ENCODE assay signal across 32 cellular contexts in the genomic region with DNA sequence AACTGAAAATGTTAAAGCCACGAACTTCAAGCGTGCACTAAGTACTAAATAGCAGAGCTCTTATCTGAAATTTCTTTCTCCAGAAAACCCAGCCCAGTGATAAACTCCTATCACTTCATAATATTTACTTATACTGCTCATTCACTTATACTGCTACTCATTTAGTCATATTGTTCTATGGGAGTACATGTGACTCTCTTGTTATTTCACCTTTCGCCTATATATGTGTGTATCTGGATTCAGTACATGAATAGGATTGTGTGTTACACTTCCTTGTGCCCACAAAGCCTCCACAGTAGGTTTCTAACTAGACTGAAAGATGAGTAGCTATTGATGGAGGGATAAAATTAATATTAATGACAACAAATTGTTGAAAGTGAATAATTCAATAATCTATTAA.
"Had no signal": no experiment of that assay in that cellular context is flagged by ENCODE, and none has a peak within 500 bp of the region (broad histone marks: within the 10 kb centered on the region; RNA-seq: fewer than 3 reads in every experiment).

No MANE protein-coding gene starts in this region.

- H3K27ac ChIP-seq: body of pancreas, colonic mucosa, epithelial cell of prostate, esophagus squamous epithelium, gastroesophageal sphincter, WERI-Rb-1 had no signal

- FAIRE-seq: endometrium, endothelial cell of umbilical vein had no signal

- H3K27me3 Mint-ChIP-seq: activated CD8-positive, alpha-beta memory T cell treated with anti-CD3 and anti-CD28 coated beads, Interleukin-2, amount 10 ng/mL, durations not matched to agents 7 days and 5 days; activated naive CD4-positive, alpha-beta T cell treated with anti-CD3 and anti-CD28 coated beads, Interleukin-2, amount 10 ng/mL, durations not matched to agents 7 days and 5 days; activated naive CD8-positive, alpha-beta T cell treated with anti-CD3 and anti-CD28 coated beads, Interleukin-2, amount 10 ng/mL, durations not matched to agents 7 days and 5 days; T-helper 17 cell had no signal

- ATAC-seq: activated CD4-positive, CD25-positive, alpha-beta regulatory T cell treated with anti-CD3 and anti-CD28 coated beads, Interleukin-2, amount 50 U/mL, for 24 hours; activated CD8-positive, alpha-beta memory T cell treated with anti-CD3 and anti-CD28 coated beads, Interleukin-2, amount 10 ng/mL, durations not matched to agents 7 days and 5 days; activated CD8-positive, alpha-beta T cell treated with anti-CD3 and anti-CD28 coated beads, Interleukin-2, amount 10 ng/mL, durations not matched to agents 7 days and 5 days; activated naive CD4-positive, alpha-beta T cell treated with anti-CD3 and anti-CD28 coated beads, Interleukin-2, amount 50 U/mL, for 72 hours; body of pancreas; gastroesophageal sphincter; T-helper 17 cell had no signal

- H3K9me3 ChIP-seq: body of pancreas, colonic mucosa, esophagus squamous epithelium, gastroesophageal sphincter had no signal

- H3K4me3 Mint-ChIP-seq: activated B cell treated with CpG ODN at 0.5 μM for 24 hours; activated CD8-positive, alpha-beta memory T cell treated with anti-CD3 and anti-CD28 coated beads, Interleukin-2, amount 10 ng/mL, durations not matched to agents 7 days and 5 days; activated CD8-positive, alpha-beta T cell treated with anti-CD3 and anti-CD28 coated beads, Interleukin-2, amount 10 ng/mL, durations not matched to agents 7 days and 5 days; activated naive CD4-positive, alpha-beta T cell treated with anti-CD3 and anti-CD28 coated beads, Interleukin-2, amount 10 ng/mL, durations not matched to agents 7 days and 5 days; activated naive CD8-positive, alpha-beta T cell treated with anti-CD3 and anti-CD28 coated beads, Interleukin-2, amount 10 ng/mL, durations not matched to agents 7 days and 5 days; activated T-helper 1 cell treated with anti-CD3 and anti-CD28 coated beads, Interleukin-12 subunit alpha, Interleukin-12 subunit beta, Interleukin-2, Interleukin-4 antibody, amounts not matched to agents 30 ng/mL and 10 ng/mL and 1 ng/mL, durations not matched to agents 14 hours and 24 hours and 36 hours; T-helper 17 cell; T-helper 2 cell treated with Interferon-gamma antibody and Interleukin-4, amounts not matched to agents 5 μg/mL and 100 μg/mL, for 36 hours had no signal

- H3K4me1 Mint-ChIP-seq: activated B cell treated with CpG ODN at 0.5 μM for 24 hours; activated CD8-positive, alpha-beta memory T cell treated with anti-CD3 and anti-CD28 coated beads, Interleukin-2, amount 10 ng/mL, durations not matched to agents 7 days and 5 days; activated naive CD4-positive, alpha-beta T cell treated with anti-CD3 and anti-CD28 coated beads, Interleukin-2, amount 10 ng/mL, durations not matched to agents 7 days and 5 days; activated naive CD8-positive, alpha-beta T cell treated with anti-CD3 and anti-CD28 coated beads, Interleukin-2, amount 10 ng/mL, durations not matched to agents 7 days and 5 days; T-helper 17 cell had no signal

- H3K27me3 ChIP-seq: body of pancreas, colonic mucosa, esophagus squamous epithelium, gastroesophageal sphincter had no signal

- H3K4me3 ChIP-seq: body of pancreas, colonic mucosa, esophagus squamous epithelium, gastroesophageal sphincter had no signal

- H3K36me3 Mint-ChIP-seq: activated CD8-positive, alpha-beta memory T cell treated with anti-CD3 and anti-CD28 coated beads, Interleukin-2, amount 10 ng/mL, durations not matched to agents 7 days and 5 days; activated naive CD4-positive, alpha-beta T cell treated with anti-CD3 and anti-CD28 coated beads, Interleukin-2, amount 10 ng/mL, durations not matched to agents 7 days and 5 days; activated naive CD4-positive, alpha-beta T cell treated with anti-CD3 and anti-CD28 coated beads, Interleukin-2, amount 50 U/mL, for 72 hours; activated naive CD8-positive, alpha-beta T cell treated with anti-CD3 and anti-CD28 coated beads, Interleukin-2, amount 10 ng/mL, durations not matched to agents 7 days and 5 days had no signal

- H3K27ac Mint-ChIP-seq: activated B cell treated with CpG ODN at 0.5 μM for 24 hours; activated CD8-positive, alpha-beta memory T cell treated with anti-CD3 and anti-CD28 coated beads, Interleukin-2, amount 10 ng/mL, durations not matched to agents 7 days and 5 days; activated CD8-positive, alpha-beta T cell treated with anti-CD3 and anti-CD28 coated beads, Interleukin-2, amount 10 ng/mL, durations not matched to agents 7 days and 5 days; activated naive CD4-positive, alpha-beta T cell treated with anti-CD3 and anti-CD28 coated beads, Interleukin-2, amount 10 ng/mL, durations not matched to agents 7 days and 5 days; activated naive CD4-positive, alpha-beta T cell treated with anti-CD3 and anti-CD28 coated beads, Interleukin-2, amount 50 U/mL, for 72 hours; activated naive CD8-positive, alpha-beta T cell treated with anti-CD3 and anti-CD28 coated beads, Interleukin-2, amount 10 ng/mL, durations not matched to agents 7 days and 5 days; activated T-helper 1 cell treated with anti-CD3 and anti-CD28 coated beads, Interleukin-12 subunit alpha, Interleukin-12 subunit beta, Interleukin-2, Interleukin-4 antibody, amounts not matched to agents 30 ng/mL and 10 ng/mL and 1 ng/mL, durations not matched to agents 14 hours and 24 hours and 36 hours; activated T-helper 2 cell treated with anti-CD3 and anti-CD28 coated beads, Interferon-gamma antibody, Interleukin-2, Interleukin-4, amounts not matched to agents 10 μg/mL and 5 μg/mL and 100 μg/mL, durations not matched to agents 14 hours and 24 hours and 36 hours; T-helper 17 cell; T-helper 2 cell treated with Interferon-gamma antibody and Interleukin-4, amounts not matched to agents 5 μg/mL and 100 μg/mL, for 36 hours had no signal

- H3K4me1 ChIP-seq: body of pancreas, colonic mucosa, gastroesophageal sphincter had no signal

- H3K36me3 ChIP-seq: colonic mucosa, esophagus squamous epithelium, gastroesophageal sphincter, WERI-Rb-1 had no signal

- DNase-seq: activated B cell treated with CpG ODN at 0.5 μM for 24 hours; activated CD4-positive, alpha-beta T cell treated with anti-CD3 and anti-CD28 coated beads for 48 hours; activated CD4-positive, alpha-beta T cell treated with anti-CD3 and anti-CD28 coated beads, Interleukin-2, amount 50 U/mL, for 1 hour; activated CD4-positive, alpha-beta T cell treated with anti-CD3 and anti-CD28 coated beads, Interleukin-2, amount 50 U/mL, for 48 hours; activated CD8-positive, alpha-beta memory T cell treated with anti-CD3 and anti-CD28 coated beads, Interleukin-2, amount 10 ng/mL, durations not matched to agents 7 days and 5 days; activated CD8-positive, alpha-beta memory T cell treated with anti-CD3 and anti-CD28 coated beads, Interleukin-2, amount 50 U/mL, for 4 hours; activated CD8-positive, alpha-beta T cell treated with anti-CD3 and anti-CD28 coated beads, Interleukin-2, amount 10 ng/mL, durations not matched to agents 7 days and 5 days; activated effector memory CD4-positive, alpha-beta T cell treated with anti-CD3 and anti-CD28 coated beads, Interleukin-2, amount 50 U/mL, for 16 hours; activated naive CD4-positive, alpha-beta T cell treated with anti-CD3 and anti-CD28 coated beads, Interleukin-2, amount 10 ng/mL, durations not matched to agents 7 days and 5 days; activated naive CD8-positive, alpha-beta T cell treated with anti-CD3 and anti-CD28 coated beads, Interleukin-2, amount 10 ng/mL, durations not matched to agents 7 days and 5 days; activated T-cell treated with anti-CD3 and anti-CD28 coated beads, Interleukin-2, amount 50 U/mL, for 1 hour; activated T-cell treated with anti-CD3 and anti-CD28 coated beads, Interleukin-2, amount 50 U/mL, for 48 hours; aorta; body of pancreas; caudate nucleus; colonic mucosa; effector CD8-positive, alpha-beta T cell; esophagus squamous epithelium; foreskin melanocyte; T-helper 1 cell; T-helper 17 cell; T1000; WERI-Rb-1 had no signal
